1 cellular context compared by ENCODE assay signal in the genomic region with DNA sequence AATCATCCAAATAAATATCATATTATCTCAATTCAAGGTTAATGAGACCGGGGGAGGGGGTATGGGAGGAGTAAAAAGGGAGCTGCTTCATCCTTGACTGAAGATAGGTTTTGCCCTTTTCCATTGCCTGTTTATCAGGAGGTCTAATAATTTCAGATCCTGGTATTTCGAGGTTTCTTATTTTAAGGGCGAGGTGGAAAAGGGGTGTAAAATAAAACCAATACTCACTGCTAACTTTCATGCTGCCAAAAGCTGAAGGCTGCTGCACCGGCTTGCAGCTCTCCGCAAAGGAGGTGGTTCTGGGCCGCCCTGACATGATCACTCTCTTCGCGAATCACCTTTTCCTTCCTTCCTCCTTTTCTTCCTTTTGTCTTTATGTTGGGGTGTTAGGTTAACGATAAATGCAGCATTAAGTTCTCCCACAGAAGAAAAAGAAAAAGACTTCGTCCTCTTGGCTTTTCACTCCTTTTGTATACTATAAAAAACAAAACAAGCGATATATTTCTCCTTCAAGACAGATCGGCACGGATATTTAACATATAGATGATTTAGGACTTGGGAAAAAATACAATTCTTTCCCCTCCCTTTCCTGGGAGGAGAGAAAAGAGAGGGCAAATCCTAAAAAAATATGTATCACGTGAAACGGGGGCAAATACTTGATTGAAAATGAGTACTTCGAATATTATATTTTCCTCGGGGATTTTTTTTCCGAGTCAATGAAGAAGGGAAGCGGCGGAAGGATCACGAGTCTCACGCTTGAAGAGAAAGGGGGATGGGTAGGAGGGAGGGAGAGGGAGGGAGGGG.
TF ChIP-seq lines count a peak whose summit lies in the region.

No MANE protein-coding gene starts in this region.

TF ChIP-seq in GM23338, 12 proteins besides CTCF, POLR2A, EP300 and RAD21 (continued from another document):
- TF ChIP-seq REST (IDR thresholded peaks at IDR 0.05; ENCODE audit: unreplicated experiment) (no peak), JUNB (IDR thresholded peaks at IDR 0.05; ENCODE audit: unreplicated experiment) (no peak), POLR2AphosphoS5 (IDR thresholded peaks at IDR 0.05; ENCODE audit: low read depth) (no peak)
- TF ChIP-seq, protein P1, sequence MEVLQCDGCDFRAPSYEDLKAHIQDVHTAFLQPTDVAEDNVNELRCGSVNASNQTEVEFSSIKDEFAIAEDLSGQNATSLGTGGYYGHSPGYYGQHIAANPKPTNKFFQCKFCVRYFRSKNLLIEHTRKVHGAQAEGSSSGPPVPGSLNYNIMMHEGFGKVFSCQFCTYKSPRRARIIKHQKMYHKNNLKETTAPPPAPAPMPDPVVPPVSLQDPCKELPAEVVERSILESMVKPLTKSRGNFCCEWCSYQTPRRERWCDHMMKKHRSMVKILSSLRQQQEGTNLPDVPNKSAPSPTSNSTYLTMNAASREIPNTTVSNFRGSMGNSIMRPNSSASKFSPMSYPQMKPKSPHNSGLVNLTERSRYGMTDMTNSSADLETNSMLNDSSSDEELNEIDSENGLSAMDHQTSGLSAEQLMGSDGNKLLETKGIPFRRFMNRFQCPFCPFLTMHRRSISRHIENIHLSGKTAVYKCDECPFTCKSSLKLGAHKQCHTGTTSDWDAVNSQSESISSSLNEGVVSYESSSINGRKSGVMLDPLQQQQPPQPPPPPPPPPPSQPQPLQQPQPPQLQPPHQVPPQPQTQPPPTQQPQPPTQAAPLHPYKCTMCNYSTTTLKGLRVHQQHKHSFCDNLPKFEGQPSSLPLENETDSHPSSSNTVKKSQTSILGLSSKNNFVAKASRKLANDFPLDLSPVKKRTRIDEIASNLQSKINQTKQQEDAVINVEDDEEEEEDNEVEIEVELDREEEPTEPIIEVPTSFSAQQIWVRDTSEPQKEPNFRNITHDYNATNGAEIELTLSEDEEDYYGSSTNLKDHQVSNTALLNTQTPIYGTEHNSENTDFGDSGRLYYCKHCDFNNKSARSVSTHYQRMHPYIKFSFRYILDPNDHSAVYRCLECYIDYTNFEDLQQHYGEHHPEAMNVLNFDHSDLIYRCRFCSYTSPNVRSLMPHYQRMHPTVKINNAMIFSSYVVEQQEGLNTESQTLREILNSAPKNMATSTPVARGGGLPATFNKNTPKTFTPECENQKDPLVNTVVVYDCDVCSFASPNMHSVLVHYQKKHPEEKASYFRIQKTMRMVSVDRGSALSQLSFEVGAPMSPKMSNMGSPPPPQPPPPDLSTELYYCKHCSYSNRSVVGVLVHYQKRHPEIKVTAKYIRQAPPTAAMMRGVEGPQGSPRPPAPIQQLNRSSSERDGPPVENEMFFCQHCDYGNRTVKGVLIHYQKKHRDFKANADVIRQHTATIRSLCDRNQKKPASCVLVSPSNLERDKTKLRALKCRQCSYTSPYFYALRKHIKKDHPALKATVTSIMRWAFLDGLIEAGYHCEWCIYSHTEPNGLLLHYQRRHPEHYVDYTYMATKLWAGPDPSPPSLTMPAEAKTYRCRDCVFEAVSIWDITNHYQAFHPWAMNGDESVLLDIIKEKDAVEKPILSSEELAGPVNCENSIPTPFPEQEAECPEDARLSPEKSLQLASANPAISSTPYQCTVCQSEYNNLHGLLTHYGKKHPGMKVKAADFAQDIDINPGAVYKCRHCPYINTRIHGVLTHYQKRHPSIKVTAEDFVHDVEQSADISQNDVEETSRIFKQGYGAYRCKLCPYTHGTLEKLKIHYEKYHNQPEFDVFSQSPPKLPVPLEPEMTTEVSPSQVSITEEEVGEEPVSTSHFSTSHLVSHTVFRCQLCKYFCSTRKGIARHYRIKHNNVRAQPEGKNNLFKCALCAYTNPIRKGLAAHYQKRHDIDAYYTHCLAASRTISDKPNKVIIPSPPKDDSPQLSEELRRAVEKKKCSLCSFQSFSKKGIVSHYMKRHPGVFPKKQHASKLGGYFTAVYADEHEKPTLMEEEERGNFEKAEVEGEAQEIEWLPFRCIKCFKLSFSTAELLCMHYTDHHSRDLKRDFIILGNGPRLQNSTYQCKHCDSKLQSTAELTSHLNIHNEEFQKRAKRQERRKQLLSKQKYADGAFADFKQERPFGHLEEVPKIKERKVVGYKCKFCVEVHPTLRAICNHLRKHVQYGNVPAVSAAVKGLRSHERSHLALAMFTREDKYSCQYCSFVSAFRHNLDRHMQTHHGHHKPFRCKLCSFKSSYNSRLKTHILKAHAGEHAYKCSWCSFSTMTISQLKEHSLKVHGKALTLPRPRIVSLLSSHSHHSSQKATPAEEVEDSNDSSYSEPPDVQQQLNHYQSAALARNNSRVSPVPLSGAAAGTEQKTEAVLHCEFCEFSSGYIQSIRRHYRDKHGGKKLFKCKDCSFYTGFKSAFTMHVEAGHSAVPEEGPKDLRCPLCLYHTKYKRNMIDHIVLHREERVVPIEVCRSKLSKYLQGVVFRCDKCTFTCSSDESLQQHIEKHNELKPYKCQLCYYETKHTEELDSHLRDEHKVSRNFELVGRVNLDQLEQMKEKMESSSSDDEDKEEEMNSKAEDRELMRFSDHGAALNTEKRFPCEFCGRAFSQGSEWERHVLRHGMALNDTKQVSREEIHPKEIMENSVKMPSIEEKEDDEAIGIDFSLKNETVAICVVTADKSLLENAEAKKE (CRISPR knock-in tag; IDR thresholded peaks at IDR 0.05): no peak
TF ChIP-seq in GM23338: peak in this region for 0.
